Comparison of ENCODE assay signal across 23 cellular contexts in genomic region chr6:136085370-136086115, GRCh38.
A peak's percentile ranks its signal among the peaks of the same experiment; 100 is the strongest.
DNase-seq lines count a peak whose midpoint lies in the region; ATAC-seq and TF ChIP-seq lines count a peak whose summit lies in the region.
"Had no signal": no experiment of that assay in that cellular context is flagged by ENCODE, and none has a peak within 500 bp of the region (broad histone marks: within the 10 kb centered on the region; RNA-seq: fewer than 3 reads in every experiment).

No MANE protein-coding gene starts in this region.

- no peak for DNase-seq in AG09309 (ENCODE audit: low read depth)
- peak; percentile 46 for DNase-seq in LHCN-M2 (ENCODE audit: low read depth)
- DNase-seq in fibroblast of mammary gland (ENCODE audit: low read depth): peak; percentile 65
- peak; percentile 77 for DNase-seq in osteoblast (ENCODE audit: insufficient read length, low spot score, missing footprints)
- no peak for DNase-seq in NCI-H2029 (lab: John Stamatoyannopoulos, UW)
- no peak for DNase-seq in T1000 (lab: John Stamatoyannopoulos, UW)
- DNase-seq: activated CD4-positive, alpha-beta T cell treated with anti-CD3 and anti-CD28 coated beads for 4 hours; brain microvascular endothelial cell; CD4-positive, alpha-beta memory T cell; DMS153; HCEC 1CT; heart left ventricle; Kasumi-1; NCI-H1105; NCI-H2107; NCI-H524 treated with DMSO at 0.1 percent for 48 hours; nucleus accumbens; SW 1271 had no signal

- peak overlapping the region; percentile 36 for H3K4me2 ChIP-seq in osteoblast (ENCODE audit: insufficient read depth, low read length)

- peaks cover 87% of the 10 kb centered on the region for H3K79me2 ChIP-seq in osteoblast (ENCODE audit: insufficient read depth, low read length)

- no peaks in the 10 kb centered on the region for H4K20me1 ChIP-seq in osteoblast (ENCODE audit: insufficient read depth, low read length)

- no peak overlapping the region for H3K4me3 ChIP-seq in AG09309 (ENCODE audit: control insufficient read depth, low read depth, low read length)
- no peak overlapping the region for H3K4me3 ChIP-seq in fibroblast of mammary gland (ENCODE audit: control insufficient read depth, low read depth, low read length)
- peak overlapping the region; percentile 21 for H3K4me3 ChIP-seq in osteoblast (ENCODE audit: insufficient read depth, low read length)
- H3K4me3 ChIP-seq: right atrium auricular region had no signal

- no peaks in the 10 kb centered on the region for H3K36me3 ChIP-seq in osteoblast (ENCODE audit: insufficient read depth, low read length)
- H3K36me3 ChIP-seq: brain microvascular endothelial cell, heart left ventricle, right atrium auricular region had no signal

- H2AFZ ChIP-seq in osteoblast (ENCODE audit: low read length): peak overlapping the region; percentile 27

- H3K9me3 ChIP-seq in osteoblast (ENCODE audit: low read depth, low read length): no peaks in the 10 kb centered on the region
- H3K9me3 ChIP-seq: heart left ventricle, right atrium auricular region had no signal

- peak overlapping the region; percentile 91 for H3K27ac ChIP-seq in osteoblast (ENCODE audit: low read depth, low read length)
- H3K27ac ChIP-seq: brain microvascular endothelial cell, coronary artery had no signal

- peaks cover 55% of the 10 kb centered on the region for H3K4me1 ChIP-seq in osteoblast (ENCODE audit: insufficient read depth, low read length)

- TF ChIP-seq CTCF in AG09309 (IDR thresholded peaks at IDR 0.05; ENCODE audit: control insufficient read depth, insufficient read depth, low read depth, low read length, missing control alignments) (peak; percentile 1), fibroblast of mammary gland (conservative IDR thresholded peaks at IDR 0.05; ENCODE audit: control insufficient read depth, insufficient read depth, low read depth, low read length) (no peak), osteoblast (IDR thresholded peaks at IDR 0.05; ENCODE audit: extremely low read depth, low read depth, low read length) (no peak)

- no peaks in the 10 kb centered on the region for H3K27me3 ChIP-seq in osteoblast (ENCODE audit: insufficient read depth, low read length)
- H3K27me3 ChIP-seq: brain microvascular endothelial cell, heart left ventricle, right atrium auricular region had no signal

- ATAC-seq in HG02970 (IDR thresholded peaks at IDR 0.05; ENCODE audit: low FRiP score, unreplicated experiment) (no peak), GM21515 (IDR thresholded peaks at IDR 0.05; ENCODE audit: unreplicated experiment) (no peak)
- ATAC-seq: Right ventricle myocardium inferior had no signal

Comparison
In these comparisons a context has a peak if more than half of its experiments do, and no peak if none do; other contexts are left out.
1. DNase-seq: peak in LHCN-M2 (single experiment), fibroblast of mammary gland (single experiment) and osteoblast (single experiment); none in AG09309 (single experiment), NCI-H2029 (single experiment) and T1000 (single experiment).